Comparison of ENCODE assay signal across 16 cellular contexts in the genomic region with DNA sequence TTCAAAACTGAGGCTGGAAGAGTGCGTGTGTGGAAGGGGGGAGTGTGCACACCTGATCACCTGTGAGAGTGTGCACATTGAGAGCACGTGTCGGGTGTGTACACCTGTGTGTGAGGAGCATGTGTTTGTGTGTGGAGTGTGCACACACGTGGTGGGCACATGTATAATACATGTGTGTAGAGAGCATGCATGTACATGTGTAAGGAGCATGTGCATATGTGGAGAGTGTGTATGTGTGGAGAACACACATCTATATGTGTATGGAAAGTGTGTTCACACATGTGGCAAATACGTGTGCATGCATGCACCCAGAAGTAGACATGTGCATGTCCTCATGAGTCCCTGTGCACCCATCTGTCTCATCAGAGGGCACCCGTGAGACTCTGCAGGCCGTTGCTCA.
DNase-seq lines count a peak whose midpoint lies in the region; ATAC-seq, FAIRE-seq and TF ChIP-seq lines count a peak whose summit lies in the region.
"Had no signal": no experiment of that assay in that cellular context is flagged by ENCODE, and none has a peak within 500 bp of the region (broad histone marks: within the 10 kb centered on the region; RNA-seq: fewer than 3 reads in every experiment).

No MANE protein-coding gene starts in this region.

- no peak for TF ChIP-seq RAD21 in H1 (IDR thresholded peaks at IDR 0.05 in 1 of 2, conservative IDR thresholded peaks at IDR 0.05 in 1 of 2; ENCODE audit: low read depth in 2 of 2, low read length in 2 of 2)

- H3K9me3 Mint-ChIP-seq in activated naive CD4-positive, alpha-beta T cell treated with anti-CD3 and anti-CD28 coated beads, Interleukin-2, amount 50 U/mL, for 24 hours: no peaks in the 10 kb centered on the region
- H3K9me3 Mint-ChIP-seq in stimulated activated memory B cell treated with anti-CD40 and anti-IgM and Interleukin-4, amounts not matched to agents 10 μg/mL and 1 μg/mL and 100 μg/mL, for 72 hours: no peaks in the 10 kb centered on the region

- no peak overlapping the region for H4K5ac ChIP-seq in H1 (ENCODE audit: insufficient read length, low read depth, low read length)

- CTCF ChIA-PET in H1 (lab: Charles Lee; ENCODE audit: partially characterized antibody): interaction anchor here (1.2 to 8.2 kb wide), 3 partner anchors 16 to 44 kb away, joined by 3 to 51 read pairs (median 6); no protein-coding TSS in a partner anchor

- H2BK12ac ChIP-seq in H1 (ENCODE audit: low read depth, low read length): 0 out of 2 replicates have a peak overlapping the region, but pooled peaks have one; percentile 18

- H2BK20ac ChIP-seq in H1 (ENCODE audit: low read length): no peak overlapping the region

- peaks cover 2% of the 10 kb centered on the region for H3K23me2 ChIP-seq in H1 (ENCODE audit: low read depth, low read length)

- H2BK120ac ChIP-seq in H1 (replicated peaks; ENCODE audit: low read depth, low read length): no peak overlapping the region

- TF ChIP-seq POLR2A in GM12892 (IDR thresholded peaks at IDR 0.05; ENCODE audit: low read depth, low read length): no peak
- no peak for TF ChIP-seq POLR2A in H1 (IDR thresholded peaks at IDR 0.05; ENCODE audit: control extremely low read depth in 1 of 2, low read depth in 2 of 2, low read length in 2 of 2)

- H3K27ac Mint-ChIP-seq in activated naive CD4-positive, alpha-beta T cell treated with anti-CD3 and anti-CD28 coated beads, Interleukin-2, amount 50 U/mL, for 24 hours: no peak overlapping the region
- H3K27ac Mint-ChIP-seq in stimulated activated memory B cell treated with anti-CD40 and anti-IgM and Interleukin-4, amounts not matched to agents 10 μg/mL and 1 μg/mL and 100 μg/mL, for 72 hours: peak overlapping the region; percentile 4

- no peak overlapping the region for H2AK5ac ChIP-seq in H1 (ENCODE audit: low read depth, low read length)

- H3K14ac ChIP-seq in H1 (ENCODE audit: insufficient read length): no peak overlapping the region

- H3K9me3 ChIP-seq in H1 (ENCODE audit: insufficient read depth in 2 of 2, low read depth in 1 of 2, low read length in 1 of 2): no peaks in the 10 kb centered on the region
- H3K9me3 ChIP-seq: Caco-2, MG63 had no signal

- H3K27me3 ChIP-seq in H1 (replicated peaks in 1 of 4; ENCODE audit: control insufficient read depth in 3 of 4, extremely low read depth in 1 of 4, insufficient read depth in 3 of 4, low read length in 3 of 4): no peaks in the 10 kb centered on the region
- H3K27me3 ChIP-seq: MG63 had no signal

- no peak overlapping the region for H4K8ac ChIP-seq in H1 (ENCODE audit: extremely low read depth, insufficient read depth, low read length)

- WGBS in H1 (ENCODE audit: extremely low coverage in 1 of 2, insufficient coverage in 1 of 2, insufficient read length in 1 of 2, insufficient replicate concordance in 2 of 2, low coverage in 1 of 2, low lambda C conversion rate in 2 of 2, missing lambda C conversion rate in 1 of 2), 2 experiments: 87% methylated on average over 7 of the region's 7 CpGs; no CpG with 5 or more reads in 1 of the 2 experiments

- peak overlapping the region; percentile 3; the same call in 1 of the 2 replicates for H2BK5ac ChIP-seq in H1 (ENCODE audit: low read depth, low read length)

- H3K4me3 ChIP-seq in H1 (ENCODE audit: extremely low read depth in 1 of 4, insufficient read depth in 2 of 4, low read depth in 3 of 4, low read length in 4 of 4): no peak overlapping the region
- H3K4me3 ChIP-seq: MG63, PC-9 had no signal

- H3K4me1 Mint-ChIP-seq in activated naive CD4-positive, alpha-beta T cell treated with anti-CD3 and anti-CD28 coated beads, Interleukin-2, amount 50 U/mL, for 24 hours: peaks cover 42% of the 10 kb centered on the region
- H3K4me1 Mint-ChIP-seq in stimulated activated memory B cell treated with anti-CD40 and anti-IgM and Interleukin-4, amounts not matched to agents 10 μg/mL and 1 μg/mL and 100 μg/mL, for 72 hours: peaks cover 26% of the 10 kb centered on the region

- H3K4me1 ChIP-seq in H1 (replicated peaks in 1 of 4; ENCODE audit: control insufficient read depth in 3 of 4, insufficient read depth in 4 of 4, low read length in 3 of 4): peaks cover 7 to 29% (median 23%) of the 10 kb centered on the region in 4 experiments; a peak in 6 of 7 replicates
- H3K4me1 ChIP-seq: Caco-2 had no signal

- ATAC-seq in stimulated activated memory B cell treated with anti-CD40 and anti-IgM and Interleukin-4, amounts not matched to agents 10 μg/mL and 1 μg/mL and 100 μg/mL, for 72 hours: no peak
- no peak for ATAC-seq in left cardiac atrium

- no peak for TF ChIP-seq CTCF in H1 (IDR thresholded peaks at IDR 0.05; ENCODE audit: control extremely low read depth in 1 of 3, insufficient read depth in 1 of 3, low read depth in 1 of 3, low read length in 3 of 3)

- intact Hi-C loops in left cardiac atrium (cut with DNase I): no loop called here

- no peaks in the 10 kb centered on the region for H3K79me1 ChIP-seq in H1 (ENCODE audit: low read depth, low read length)

- no peak overlapping the region for H3K23ac ChIP-seq in H1 (ENCODE audit: insufficient read length)

- H3K79me2 ChIP-seq in H1 (ENCODE audit: control insufficient read depth in 1 of 2, insufficient read depth in 2 of 2, low read length in 2 of 2): no peaks in the 10 kb centered on the region

- no peak overlapping the region for H4K91ac ChIP-seq in H1 (replicated peaks; ENCODE audit: insufficient read length, low read length)

- H3K27me3 Mint-ChIP-seq in activated naive CD4-positive, alpha-beta T cell treated with anti-CD3 and anti-CD28 coated beads, Interleukin-2, amount 50 U/mL, for 24 hours: no peaks in the 10 kb centered on the region
- no peaks in the 10 kb centered on the region for H3K27me3 Mint-ChIP-seq in stimulated activated memory B cell treated with anti-CD40 and anti-IgM and Interleukin-4, amounts not matched to agents 10 μg/mL and 1 μg/mL and 100 μg/mL, for 72 hours

- H3K56ac ChIP-seq in H1 (replicated peaks; ENCODE audit: insufficient read length, low read depth, low read length): no peak overlapping the region

- no peak overlapping the region for H3K9ac ChIP-seq in H1 (replicated peaks in 1 of 4; ENCODE audit: extremely low read depth in 1 of 4, low read depth in 3 of 4, low read length in 3 of 4)

- H4K20me1 ChIP-seq in H1 (replicated peaks in 1 of 2; ENCODE audit: control insufficient read depth in 1 of 2, insufficient read depth in 2 of 2, low read length in 2 of 2): peaks cover 0 to 5% of the 10 kb centered on the region in 2 experiments

- no peak overlapping the region for H3K4me2 ChIP-seq in H1 (ENCODE audit: insufficient read depth in 1 of 2, low read depth in 2 of 2, low read length in 2 of 2)
- H3K4me2 ChIP-seq: PC-9 had no signal

- H3K18ac ChIP-seq in H1 (ENCODE audit: extremely low read depth, low read length): no peak overlapping the region

- no peak overlapping the region for H2AFZ ChIP-seq in H1 (ENCODE audit: low read length)
- H2AFZ ChIP-seq: PC-9 had no signal

- no peak overlapping the region for H3K27ac ChIP-seq in H1 (ENCODE audit: low read depth, low read length)
- H3K27ac ChIP-seq: PC-9 had no signal

- H3K36me3 Mint-ChIP-seq in activated naive CD4-positive, alpha-beta T cell treated with anti-CD3 and anti-CD28 coated beads, Interleukin-2, amount 50 U/mL, for 24 hours: peaks cover 17% of the 10 kb centered on the region
- peaks cover 67% of the 10 kb centered on the region for H3K36me3 Mint-ChIP-seq in stimulated activated memory B cell treated with anti-CD40 and anti-IgM and Interleukin-4, amounts not matched to agents 10 μg/mL and 1 μg/mL and 100 μg/mL, for 72 hours

- POLR2A ChIA-PET in H1 (lab: Charles Lee; ENCODE audit: partially characterized antibody): no interaction called here

- FAIRE-seq in GM12892 (lab: Jason Lieb, UNC): peak; percentile 67
- FAIRE-seq in H1 (lab: Jason Lieb, UNC): no peak
- FAIRE-seq: H54 had no signal

- no peak overlapping the region for H2BK15ac ChIP-seq in H1 (ENCODE audit: low read length)

- no peak for DNase-seq in activated naive CD4-positive, alpha-beta T cell (lab: John Stamatoyannopoulos, UW)
- DNase-seq in GM12892 (ENCODE audit: insufficient read length) (no peak), H1 (ENCODE audit: low read depth in 1 of 2, low spot score in 2 of 2) (no peak), middle frontal gyrus (ENCODE audit: extremely low spot score, low spot score) (no peak), left cardiac atrium (no peak)
- DNase-seq: C1 segment of cervical spinal cord, Caco-2, DMS153, MG63, NCI-H1092, NCI-H1694, NCI-H524, PC-9 had no signal

- H3K4me3 Mint-ChIP-seq in activated naive CD4-positive, alpha-beta T cell treated with anti-CD3 and anti-CD28 coated beads, Interleukin-2, amount 50 U/mL, for 24 hours: peak overlapping the region; percentile 5
- H3K4me3 Mint-ChIP-seq in stimulated activated memory B cell treated with anti-CD40 and anti-IgM and Interleukin-4, amounts not matched to agents 10 μg/mL and 1 μg/mL and 100 μg/mL, for 72 hours: no peak overlapping the region

- no peak for TF ChIP-seq EP300 in H1 (IDR thresholded peaks at IDR 0.05; ENCODE audit: borderline replicate concordance in 1 of 2, low read depth in 2 of 2, low read length in 2 of 2)

- H3K36me3 ChIP-seq in H1 (ENCODE audit: control insufficient read depth in 2 of 4, insufficient read depth in 4 of 4, low read length in 3 of 4): peaks cover 10 to 36% (median 24%) of the 10 kb centered on the region in 4 experiments
- H3K36me3 ChIP-seq: MG63 had no signal

- H3K4ac ChIP-seq in H1 (replicated peaks; ENCODE audit: insufficient read length, low read depth, low read length): no peak overlapping the region

TF ChIP-seq in H1, 55 proteins besides CTCF, POLR2A, EP300 and RAD21:
- TF ChIP-seq EZH2 (IDR thresholded peaks at IDR 0.05; ENCODE audit: low read depth, low read length, severe bottlenecking) (no peak), JUND (IDR thresholded peaks at IDR 0.05; ENCODE audit: low read length) (no peak), EGR1 (IDR thresholded peaks at IDR 0.05; ENCODE audit: borderline replicate concordance, low read depth, low read length) (no peak), TAF7 (optimal IDR thresholded peaks at IDR 0.05; ENCODE audit: borderline replicate concordance, low read depth, low read length) (no peak), SP2 (IDR thresholded peaks at IDR 0.05; ENCODE audit: low read length) (no peak), ASH2L (IDR thresholded peaks at IDR 0.05; ENCODE audit: low read length) (no peak), JUN (IDR thresholded peaks at IDR 0.05; ENCODE audit: low read depth, low read length) (no peak), TEAD4 (IDR thresholded peaks at IDR 0.05; ENCODE audit: low read depth, low read length) (no peak), BACH1 (IDR thresholded peaks at IDR 0.05; ENCODE audit: low read length) (no peak), TCF12 (IDR thresholded peaks at IDR 0.05; ENCODE audit: low read depth, low read length) (no peak), ZNF274 (IDR thresholded peaks at IDR 0.05; ENCODE audit: borderline replicate concordance, extremely low read depth, low read length) (no peak)
